3 cellular contexts compared by ENCODE assay signal in genomic region chr14:96347957-96348356, GRCh38. TPM values are rescaled to one million over a fixed set of nuclear protein-coding genes. Genes with fewer than 3 reads are reported as not detected.
"Had no signal": no experiment of that assay in that cellular context is flagged by ENCODE, and none has a peak within 500 bp of the region (broad histone marks: within the 10 kb centered on the region; RNA-seq: fewer than 3 reads in every experiment).

No MANE protein-coding gene starts in this region.

RNA-seq across cellular contexts. Expression of gene AK7, which starts 44.0 kb away (rescaled TPM):
- total RNA-seq: PC-3, SJCRH30, SJSA1 had no signal
